8 cellular contexts compared by ENCODE assay signal in the genomic region with DNA sequence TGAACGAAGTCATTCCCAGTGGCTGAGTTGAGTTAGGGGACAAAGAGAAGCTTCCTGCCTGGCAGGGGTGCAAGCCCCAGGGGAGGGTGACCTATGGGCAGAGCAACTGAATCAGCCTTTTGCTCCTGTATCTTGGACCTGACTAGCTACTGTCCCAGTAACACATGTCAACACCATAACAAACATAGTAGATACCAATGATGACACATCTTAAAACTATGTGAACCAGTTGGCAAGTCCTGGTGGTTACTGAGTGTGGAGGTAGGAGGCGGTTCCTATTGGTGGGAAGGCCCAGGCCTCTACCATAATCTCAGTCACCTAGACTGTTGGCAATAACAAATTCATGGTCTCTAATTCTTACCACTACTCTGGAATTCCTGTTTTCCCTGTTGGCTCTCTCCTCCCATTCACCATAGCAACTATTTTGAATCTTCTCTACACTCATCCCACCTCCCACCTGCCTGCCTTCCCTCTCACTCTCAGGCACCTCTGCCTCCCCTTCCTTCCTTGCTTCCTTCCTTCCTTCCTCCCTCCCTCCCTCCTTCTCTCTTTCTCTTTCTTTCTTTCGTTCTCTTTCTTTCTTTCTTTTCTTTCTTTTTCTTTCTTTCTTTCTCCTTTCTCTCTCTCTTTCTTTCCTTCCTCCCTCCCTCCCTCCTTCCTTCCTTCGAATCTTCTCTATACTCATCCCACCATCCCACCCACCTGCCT. TPM values are rescaled to one million over a fixed set of nuclear protein-coding genes. Genes with fewer than 3 reads are reported as not detected.
DNase-seq lines count a peak whose midpoint lies in the region; ATAC-seq and TF ChIP-seq lines count a peak whose summit lies in the region.

No MANE protein-coding gene starts in this region.

- H3K79me1 ChIP-seq in neuronal stem cell (ENCODE audit: low read depth, low read length), result no peaks in the 10 kb centered on the region

- no peak overlapping the region for H3K18ac ChIP-seq in neuronal stem cell (ENCODE audit: low read length)

- H3K36me3 Mint-ChIP-seq in T-helper 17 cell (ENCODE audit: low read depth), result no peaks in the 10 kb centered on the region
- H3K36me3 Mint-ChIP-seq in CD4-positive, alpha-beta T cell (ENCODE audit: low read depth), result no peaks in the 10 kb centered on the region

- CTCF ChIA-PET in CD4-positive, alpha-beta T cell (lab: Charles Lee), result no interaction called here

- H3K4me2 ChIP-seq in neuronal stem cell (ENCODE audit: insufficient read depth, low read length, poor library complexity, severe bottlenecking), result no peak overlapping the region

- H3K4me3 ChIP-seq in foreskin fibroblast (ENCODE audit: low read depth in 1 of 2, low read length in 2 of 2) (no peak overlapping the region), neuronal stem cell (ENCODE audit: low read length in 2 of 2) (no peak overlapping the region)

- 100% methylated on average over 1 of the region's 4 CpGs for WGBS in neuronal stem cell (ENCODE audit: extremely low coverage in 2 of 2, insufficient read length in 2 of 2, insufficient replicate concordance in 1 of 2), 2 donors

- H3K4me1 ChIP-seq in neuronal stem cell (ENCODE audit: control insufficient read depth in 2 of 2, insufficient read depth in 1 of 2, low read depth in 1 of 2, low read length in 2 of 2), result no peaks in the 10 kb centered on the region

- intact Hi-C loops in Right ventricle myocardium inferior (cut with DNase I) (loop anchor here (5.0 kb wide), 1 partner anchor 83 kb away; no protein-coding TSS in a partner anchor), cardiac septum (cut with DNase I) (no loop called here)
- intact Hi-C loops in CD4-positive, alpha-beta T cell (cut with DNase I, micrococcal nuclease), result loop anchor here in 1 of 2 experiments (5.0 kb wide), 1 partner anchor 108 kb away; no protein-coding TSS in a partner anchor

- H2BK5ac ChIP-seq in neuronal stem cell (ENCODE audit: low read length), result no peak overlapping the region

- no peak overlapping the region for H3K4ac ChIP-seq in neuronal stem cell (ENCODE audit: low read length)

- no peaks in the 10 kb centered on the region for H3K36me3 ChIP-seq in neuronal stem cell (replicated peaks in 1 of 2; ENCODE audit: control insufficient read depth in 2 of 2, insufficient read depth in 2 of 2, low read length in 2 of 2)

- H3K23ac ChIP-seq in neuronal stem cell (ENCODE audit: low read depth, low read length, poor library complexity), result no peak overlapping the region

- no peak overlapping the region for H2AFZ ChIP-seq in neuronal stem cell (ENCODE audit: low read length)

- POLR2A ChIA-PET in CD4-positive, alpha-beta T cell (lab: Charles Lee), result no interaction called here

- no peaks in the 10 kb centered on the region for H3K9me3 ChIP-seq in T-helper 17 cell (ENCODE audit: control insufficient read depth, low read length, poor library complexity, severe bottlenecking)
- no peaks in the 10 kb centered on the region for H3K9me3 ChIP-seq in CD4-positive, alpha-beta T cell (ENCODE audit: control insufficient read depth, low read length)
- H3K9me3 ChIP-seq in neuronal stem cell (replicated peaks in 1 of 2; ENCODE audit: control insufficient read depth in 2 of 2, insufficient read depth in 1 of 2, low read depth in 1 of 2, low read length in 2 of 2), result peaks cover 0 to 1% of the 10 kb centered on the region in 2 donors

- H2BK12ac ChIP-seq in neuronal stem cell (ENCODE audit: low read length), result no peak overlapping the region

- no peak overlapping the region for H2BK15ac ChIP-seq in neuronal stem cell (ENCODE audit: low read length)

- H3K14ac ChIP-seq in neuronal stem cell (ENCODE audit: low read length), result no peak overlapping the region

- no peak overlapping the region for H2BK120ac ChIP-seq in neuronal stem cell (ENCODE audit: low read depth, low read length)

- no peaks in the 10 kb centered on the region for H3K27me3 Mint-ChIP-seq in T-helper 17 cell
- no peaks in the 10 kb centered on the region for H3K27me3 Mint-ChIP-seq in CD4-positive, alpha-beta T cell

- DNase-seq in Right ventricle myocardium inferior (ENCODE audit: missing footprints) (no peak), cardiac septum (ENCODE audit: low spot score) (no peak), T-helper 17 cell (no peak), foreskin fibroblast (peak; percentile 59 to 64), neuronal stem cell (ENCODE audit: low spot score) (no peak)
- DNase-seq in stimulated activated naive CD8-positive, alpha-beta T cell treated with anti-CD3 and anti-CD28 coated beads, Interleukin-15, Interleukin-2, amounts not matched to agents 100 U/mL and 50 U/mL, for 24 hours, result no peak
- no peak for DNase-seq in CD4-positive, alpha-beta T cell

- H4K91ac ChIP-seq in neuronal stem cell (ENCODE audit: low read depth, low read length, poor library complexity), result no peak overlapping the region

- ATAC-seq in Right ventricle myocardium inferior (peak; percentile 84), T-helper 17 cell (no peak), GM21737 (IDR thresholded peaks at IDR 0.05; ENCODE audit: unreplicated experiment) (no peak)
- peak; percentile 36 for ATAC-seq in stimulated activated naive CD8-positive, alpha-beta T cell treated with anti-CD3 and anti-CD28 coated beads, Interleukin-15, Interleukin-2, amounts not matched to agents 100 U/mL and 50 U/mL, for 24 hours
- ATAC-seq in CD4-positive, alpha-beta T cell (ENCODE audit: poor library complexity), result no peak

- no peak overlapping the region for H3K4me3 Mint-ChIP-seq in T-helper 17 cell
- no peak overlapping the region for H3K4me3 Mint-ChIP-seq in CD4-positive, alpha-beta T cell

- no peak overlapping the region for H4K8ac ChIP-seq in neuronal stem cell (ENCODE audit: low read depth, low read length)

- H3K9ac ChIP-seq in neuronal stem cell (ENCODE audit: low read depth, low read length, poor library complexity), result no peak overlapping the region

- H3K27me3 ChIP-seq in CD4-positive, alpha-beta T cell (ENCODE audit: control insufficient read depth, insufficient read depth, low read length), result no peaks in the 10 kb centered on the region
- H3K27me3 ChIP-seq in neuronal stem cell (ENCODE audit: control insufficient read depth in 3 of 3, insufficient read depth in 3 of 3, low read depth in 1 of 3, low read length in 3 of 3), result peaks cover 0 to 3% (median 0%) of the 10 kb centered on the region in 3 experiments

- H3K9me3 Mint-ChIP-seq in CD4-positive, alpha-beta T cell, result no peaks in the 10 kb centered on the region

- H2AK5ac ChIP-seq in neuronal stem cell (ENCODE audit: low read depth, low read length), result no peak overlapping the region

- H3K27ac Mint-ChIP-seq in T-helper 17 cell, result peak overlapping the region; percentile 12
- H3K27ac Mint-ChIP-seq in CD4-positive, alpha-beta T cell, result no peak overlapping the region

- no peak for TF ChIP-seq CTCF in foreskin fibroblast (IDR thresholded peaks at IDR 0.05; ENCODE audit: low read depth, low read length)
- TF ChIP-seq CTCF in CD4-positive, alpha-beta T cell (IDR thresholded peaks at IDR 0.05), result no peak

- no peak overlapping the region for H3K27ac ChIP-seq in CD4-positive, alpha-beta T cell (ENCODE audit: low read depth, low read length)
- H3K27ac ChIP-seq in neuronal stem cell (replicated peaks; ENCODE audit: low read length), result no peak overlapping the region

- peaks cover 40% of the 10 kb centered on the region for H3K4me1 Mint-ChIP-seq in T-helper 17 cell
- H3K4me1 Mint-ChIP-seq in CD4-positive, alpha-beta T cell (ENCODE audit: low read depth), result peaks cover 56% of the 10 kb centered on the region

RNA-seq across cellular contexts. Expression of gene P2RX7, which starts 8.1 kb away (rescaled TPM):
- total RNA-seq in Right ventricle myocardium inferior (2.0 TPM), cardiac septum (0.65 TPM), T-helper 17 cell (10 to 100 TPM in 1 of 2 donors, 1 to 10 TPM in 1; 6.3 to 10.4 TPM)
- total RNA-seq in CD4-positive, alpha-beta T cell, result 1 to 10 TPM; 4.6 to 4.8 TPM
- polyA plus RNA-seq in neuronal stem cell (2013, experiment 1 of 2), result 0.20 TPM
- polyA plus RNA-seq in neuronal stem cell (2013, experiment 2 of 2), result 0.37 TPM

Comparison
In these comparisons a context has a peak if more than half of its experiments do, and no peak if none do; other contexts are left out.
1. ATAC-seq: peak in Right ventricle myocardium inferior (single experiment) and stimulated activated naive CD8-positive, alpha-beta T cell treated with anti-CD3 and anti-CD28 coated beads, Interleukin-15, Interleukin-2, amounts not matched to agents 100 U/mL and 50 U/mL, for 24 hours (single experiment); none in T-helper 17 cell (single experiment), GM21737 (single experiment) and CD4-positive, alpha-beta T cell (single experiment).
2. DNase-seq: peak in foreskin fibroblast (2 of 2); none in Right ventricle myocardium inferior (single experiment), cardiac septum (single experiment), T-helper 17 cell (0 of 3), stimulated activated naive CD8-positive, alpha-beta T cell treated with anti-CD3 and anti-CD28 coated beads, Interleukin-15, Interleukin-2, amounts not matched to agents 100 U/mL and 50 U/mL, for 24 hours (single experiment), CD4-positive, alpha-beta T cell (0 of 10) and neuronal stem cell (single experiment).